In the genomic region with DNA sequence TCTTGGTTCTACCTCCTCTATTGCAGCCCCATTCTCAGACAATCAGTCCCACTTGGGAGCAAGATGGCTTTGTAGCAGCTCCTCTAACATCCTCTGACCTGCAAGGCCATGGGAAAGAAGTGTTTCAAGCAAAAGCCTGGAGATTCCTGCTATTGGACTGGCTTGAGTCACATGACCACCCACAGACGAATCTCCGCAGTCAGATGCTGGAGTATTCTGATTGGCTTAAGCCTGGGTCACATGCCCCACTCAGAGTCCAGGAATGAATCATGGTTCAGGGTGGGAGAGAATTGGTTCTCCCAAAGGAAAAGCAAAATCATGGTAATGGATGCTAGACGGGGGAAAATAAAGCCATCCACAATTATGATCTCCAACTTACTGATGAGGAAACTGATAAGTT, we compare ENCODE assay signal across 27 cellular contexts. TPM values are rescaled to one million over a fixed set of nuclear protein-coding genes. Genes with fewer than 3 reads are reported as not detected.
DNase-seq lines count a peak whose midpoint lies in the region; ATAC-seq, FAIRE-seq and TF ChIP-seq lines count a peak whose summit lies in the region.
"Had no signal": no experiment of that assay in that cellular context is flagged by ENCODE, and none has a peak within 500 bp of the region (broad histone marks: within the 10 kb centered on the region; RNA-seq: fewer than 3 reads in every experiment).

No MANE protein-coding gene starts in this region.

- H3K36me3 ChIP-seq in OCI-LY7 (ENCODE audit: insufficient read depth, low read length) (no peaks in the 10 kb centered on the region), PC-9 (ENCODE audit: low read depth) (no peaks in the 10 kb centered on the region)
- H3K36me3 ChIP-seq: heart left ventricle, vagina had no signal

- intact Hi-C loops in OCI-LY7 (cut with micrococcal nuclease; ENCODE audit: unreplicated experiment): no loop called here
- intact Hi-C loops in PC-9 (cut with micrococcal nuclease; ENCODE audit: unreplicated experiment): no loop called here

- H3K36me3 Mint-ChIP-seq in nephron progenitor cell (ENCODE audit: low read depth): no peaks in the 10 kb centered on the region
- H3K36me3 Mint-ChIP-seq: activated naive CD4-positive, alpha-beta T cell treated with anti-CD3 and anti-CD28 coated beads, Interleukin-2, amount 50 U/mL, for 72 hours; CD4-positive, alpha-beta memory T cell; immature natural killer cell had no signal

- H3K27me3 Mint-ChIP-seq in nephron progenitor cell (ENCODE audit: low read depth, poor library complexity): peaks cover 30% of the 10 kb centered on the region

- no peaks in the 10 kb centered on the region for H3K9me2 ChIP-seq in OCI-LY7 (ENCODE audit: insufficient read depth, low read length)
- no peaks in the 10 kb centered on the region for H3K9me2 ChIP-seq in PC-9 (ENCODE audit: insufficient read depth)

- H3K9me3 ChIP-seq in A549: 0 out of 3 replicates have a peak, but pooled peaks cover 1% of the 10 kb centered on the region
- no peaks in the 10 kb centered on the region for H3K9me3 ChIP-seq in OCI-LY7 (ENCODE audit: low read length)
- H3K9me3 ChIP-seq in PC-9 (ENCODE audit: insufficient read depth, low read depth): no peaks in the 10 kb centered on the region
- H3K9me3 ChIP-seq: heart left ventricle, vagina had no signal

- TF ChIP-seq EP300 in A549 (IDR thresholded peaks at IDR 0.05): no peak

- no peak overlapping the region for H3K4me3 Mint-ChIP-seq in nephron progenitor cell
- H3K4me3 Mint-ChIP-seq: activated T-helper 1 cell treated with anti-CD3 and anti-CD28 coated beads, Interleukin-12 subunit alpha, Interleukin-12 subunit beta, Interleukin-2, Interleukin-4 antibody, amounts not matched to agents 30 ng/mL and 10 ng/mL and 1 ng/mL, durations not matched to agents 14 hours and 24 hours and 36 hours; CD4-positive, alpha-beta memory T cell; immature natural killer cell had no signal

- H4K20me1 ChIP-seq in OCI-LY7 (ENCODE audit: insufficient read depth, low read length) (no peaks in the 10 kb centered on the region), PC-9 (ENCODE audit: insufficient read depth) (no peaks in the 10 kb centered on the region)

- no peak overlapping the region for H3K27ac Mint-ChIP-seq in nephron progenitor cell
- H3K27ac Mint-ChIP-seq: activated naive CD4-positive, alpha-beta T cell treated with anti-CD3 and anti-CD28 coated beads, Interleukin-2, amount 50 U/mL, for 72 hours; activated T-helper 1 cell treated with anti-CD3 and anti-CD28 coated beads, Interleukin-12 subunit alpha, Interleukin-12 subunit beta, Interleukin-2, Interleukin-4 antibody, amounts not matched to agents 30 ng/mL and 10 ng/mL and 1 ng/mL, durations not matched to agents 14 hours and 24 hours and 36 hours; CD4-positive, alpha-beta memory T cell; immature natural killer cell had no signal

- H2AFZ ChIP-seq in OCI-LY7 (ENCODE audit: low read length) (no peak overlapping the region), PC-9 (no peak overlapping the region)

- TF ChIP-seq RAD21 in A549 (conservative IDR thresholded peaks at IDR 0.05 in 1 of 2, IDR thresholded peaks at IDR 0.05 in 1 of 2): no peak

- DNase-seq in A549 (ENCODE audit: low read depth in 1 of 2, low spot score in 1 of 2) (peak; percentile 58 to 61), G401 (ENCODE audit: low spot score) (peak; percentile 20), OCI-LY7 (ENCODE audit: low spot score) (peak; percentile 3), cerebellar cortex (ENCODE audit: low spot score) (peak; percentile 49), nephron progenitor cell (no peak), NCI-H1436 (lab: John Stamatoyannopoulos, UW) (no peak), PC-9 (no peak)
- DNase-seq in stimulated activated CD4-positive, alpha-beta T cell treated with anti-CD3 and anti-CD28 coated beads, Interleukin-4, amount 100 ng/mL, for 4 hours: no peak
- DNase-seq: CD4-positive, alpha-beta memory T cell; DMS79 treated with DMSO at 0.1 percent for 48 hours; heart left ventricle; immature natural killer cell; MM.1S; NCI-H1694 treated with DMSO at 0.1 percent for 48 hours; NCI-H446 treated with DMSO at 0.1 percent for 48 hours; nucleus accumbens; stimulated activated CD8-positive, alpha-beta memory T cell treated with anti-CD3 and anti-CD28 coated beads, Interleukin-4, amount 100 ng/mL, for 48 hours; T-helper 9 cell had no signal

- peaks cover 63% of the 10 kb centered on the region for H3K27me3 ChIP-seq in PC-9 (ENCODE audit: insufficient read depth, low read depth)
- H3K27me3 ChIP-seq: vagina had no signal

- H3K4me2 ChIP-seq in A549 (no peak overlapping the region), OCI-LY7 (ENCODE audit: low read length) (no peak overlapping the region), PC-9 (no peak overlapping the region)

- in situ Hi-C loops in G401 (cut with HindIII; ENCODE audit: low sequenced_read_pairs): no loop called here

- CTCF ChIA-PET in A549 (lab: Yijun Ruan, JAX) (interaction anchor here (1.0 kb wide), 1 partner anchor 33 kb away, joined by 4 read pairs; no protein-coding TSS in a partner anchor), OCI-LY7 (lab: Charles Lee; ENCODE audit: unreplicated experiment) (no interaction called here), PC-9 (lab: Charles Lee) (no interaction called here)

- FAIRE-seq in A549 (lab: Jason Lieb, UNC): no peak
- FAIRE-seq: endometrium had no signal

- H3K4me3 ChIP-seq in A549 (no peak overlapping the region), OCI-LY7 (ENCODE audit: low read depth, low read length, poor library complexity, severe bottlenecking) (no peak overlapping the region), PC-9 (no peak overlapping the region)
- H3K4me3 ChIP-seq: heart left ventricle, vagina had no signal

- H3K79me2 ChIP-seq in OCI-LY7 (ENCODE audit: insufficient read depth, low read depth, low read length) (no peaks in the 10 kb centered on the region), PC-9 (ENCODE audit: low read depth) (no peaks in the 10 kb centered on the region)

- 54% methylated on average over 3 of the region's 3 CpGs for WGBS in A549 (ENCODE audit: missing lambda C conversion rate)

- no peaks in the 10 kb centered on the region for H3F3A ChIP-seq in PC-9 (ENCODE audit: insufficient read depth, low read depth)

- H3K4me1 ChIP-seq in A549 (no peaks in the 10 kb centered on the region), OCI-LY7 (ENCODE audit: insufficient read depth, low read length, poor library complexity, severe bottlenecking) (no peaks in the 10 kb centered on the region), PC-9 (replicated peaks; ENCODE audit: insufficient read depth) (no peaks in the 10 kb centered on the region)
- H3K4me1 ChIP-seq: vagina had no signal

- no peak overlapping the region for H3K27ac ChIP-seq in A549
- no peak overlapping the region for H3K27ac ChIP-seq in OCI-LY7 (ENCODE audit: low read depth, low read length, poor library complexity, severe bottlenecking)
- H3K27ac ChIP-seq in PC-9: no peak overlapping the region
- H3K27ac ChIP-seq: heart left ventricle, vagina had no signal

- BruUV-seq in OCI-LY7 (replicated peaks; lab: Mats Ljungman, UMichigan): no TSS peak
- BruUV-seq in PC-9 (replicated peaks; lab: Mats Ljungman, UMichigan): no TSS peak

- POLR2A ChIA-PET in A549 (lab: Yijun Ruan, JAX): no interaction called here
- POLR2A ChIA-PET in OCI-LY7 (lab: Charles Lee): interaction anchor here (0.5 kb wide), 1 partner anchor 891 kb away, joined by 3 read pairs; no protein-coding TSS in a partner anchor
- POLR2A ChIA-PET in PC-9 (lab: Charles Lee; ENCODE audit: unreplicated experiment): no interaction called here

- peaks cover 2% of the 10 kb centered on the region for H3K9me3 Mint-ChIP-seq in nephron progenitor cell
- H3K9me3 Mint-ChIP-seq: activated T-helper 1 cell treated with anti-CD3 and anti-CD28 coated beads, Interleukin-12 subunit alpha, Interleukin-12 subunit beta, Interleukin-2, Interleukin-4 antibody, amounts not matched to agents 30 ng/mL and 10 ng/mL and 1 ng/mL, durations not matched to agents 14 hours and 24 hours and 36 hours had no signal

- peaks cover 28% of the 10 kb centered on the region for H3K4me1 Mint-ChIP-seq in nephron progenitor cell
- H3K4me1 Mint-ChIP-seq: CD4-positive, alpha-beta memory T cell; immature natural killer cell had no signal

- TF ChIP-seq CTCF in A549 (IDR thresholded peaks at IDR 0.05): no peak
- TF ChIP-seq CTCF in OCI-LY7 (conservative IDR thresholded peaks at IDR 0.05; ENCODE audit: low read length): no peak
- TF ChIP-seq CTCF in nephron progenitor cell (IDR thresholded peaks at IDR 0.05): no peak
- no peak for TF ChIP-seq CTCF in PC-9 (conservative IDR thresholded peaks at IDR 0.05)

- no peak for TF ChIP-seq POLR2A in A549 (IDR thresholded peaks at IDR 0.05; ENCODE audit: low read length)

- ATAC-seq in A549: peak; percentile 41 to 86; a peak in 3 of 6 replicates
- ATAC-seq: activated CD4-positive, CD25-positive, alpha-beta regulatory T cell treated with anti-CD3 and anti-CD28 coated beads, Interleukin-2, amount 50 U/mL, for 24 hours; activated naive CD4-positive, alpha-beta T cell treated with anti-CD3 and anti-CD28 coated beads, Interleukin-2, amount 50 U/mL, for 72 hours; heart left ventricle had no signal

TF ChIP-seq in A549, 52 proteins besides CTCF, POLR2A, EP300 and RAD21:
- TF ChIP-seq, protein P1, sequence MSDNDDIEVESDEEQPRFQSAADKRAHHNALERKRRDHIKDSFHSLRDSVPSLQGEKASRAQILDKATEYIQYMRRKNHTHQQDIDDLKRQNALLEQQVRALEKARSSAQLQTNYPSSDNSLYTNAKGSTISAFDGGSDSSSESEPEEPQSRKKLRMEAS (IDR thresholded peaks at IDR 0.05): no peak
- TF ChIP-seq FOSB (CRISPR knock-in tag; IDR thresholded peaks at IDR 0.05): no peak
- no peak for TF ChIP-seq CEBPB (IDR thresholded peaks at IDR 0.05)
- TF ChIP-seq, protein P2, sequence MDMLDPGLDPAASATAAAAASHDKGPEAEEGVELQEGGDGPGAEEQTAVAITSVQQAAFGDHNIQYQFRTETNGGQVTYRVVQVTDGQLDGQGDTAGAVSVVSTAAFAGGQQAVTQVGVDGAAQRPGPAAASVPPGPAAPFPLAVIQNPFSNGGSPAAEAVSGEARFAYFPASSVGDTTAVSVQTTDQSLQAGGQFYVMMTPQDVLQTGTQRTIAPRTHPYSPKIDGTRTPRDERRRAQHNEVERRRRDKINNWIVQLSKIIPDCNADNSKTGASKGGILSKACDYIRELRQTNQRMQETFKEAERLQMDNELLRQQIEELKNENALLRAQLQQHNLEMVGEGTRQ (IDR thresholded peaks at IDR 0.05): peak; percentile 95

RNA-seq across cellular contexts. Expression of a gene that starts 22.6 kb away (rescaled TPM):
- polyA plus RNA-seq in A549 (2011; rRNA removed): 0.41 and 0.48 TPM in 2 replicates
- polyA plus RNA-seq in A549 (2012; cell fraction: cytosol; rRNA removed): 0.99 and 1.5 TPM in 2 replicates
- polyA plus RNA-seq in A549 (2012; cell fraction: nucleus; rRNA removed): 1.2 and 1.5 TPM in 2 replicates
- 0.56 to 0.98 TPM (median 0.57 TPM) in 3 replicates for polyA plus RNA-seq in A549 (2017; fragmentation: RNase III; extraction: RNeasy Plus Mini Kit Qiagen cat#74134 plus additional on column Dnase treatment)
- 0.37 and 0.49 TPM in 2 replicates for polyA minus RNA-seq in A549 (2011; rRNA and poly(A)+ RNA removed)
- total RNA-seq in G401 (2014; rRNA removed; shearing (Covaris generic)): 53.5 and 89.1 TPM in 2 replicates
- total RNA-seq in OCI-LY7 (2014; rRNA removed; shearing (Covaris generic)): not detected in 2 replicates
- not detected in 2 replicates for total RNA-seq in OCI-LY7 (2022)
- not detected in 2 replicates for total RNA-seq in PC-9 (2021)
- total RNA-seq: activated CD8-positive, alpha-beta memory T cell treated with anti-CD3 and anti-CD28 coated beads for 36 hours; activated naive CD4-positive, alpha-beta T cell treated with anti-CD3 and anti-CD28 coated beads, Interleukin-2, amount 50 U/mL, for 72 hours; activated T-helper 1 cell treated with anti-CD3 and anti-CD28 coated beads, Interleukin-12 subunit alpha, Interleukin-12 subunit beta, Interleukin-2, Interleukin-4 antibody, amounts not matched to agents 30 ng/mL and 10 ng/mL and 1 ng/mL, durations not matched to agents 14 hours and 24 hours and 36 hours; CD4-positive, alpha-beta memory T cell; HT-29; renal cortical epithelial cell; vagina had no signal
- polyA plus RNA-seq: AG04450; CD4-positive, alpha-beta memory T cell; immature natural killer cell had no signal

Comparison
In these comparisons a context has a peak if more than half of its experiments do, and no peak if none do; other contexts are left out.
1. DNase-seq: peak in A549 (2 of 2), G401 (single experiment), OCI-LY7 (single experiment) and cerebellar cortex (single experiment); none in nephron progenitor cell (single experiment), NCI-H1436 (single experiment), stimulated activated CD4-positive, alpha-beta T cell treated with anti-CD3 and anti-CD28 coated beads, Interleukin-4, amount 100 ng/mL, for 4 hours (0 of 2) and PC-9 (0 of 2).
2. RNA of a gene that starts 22.6 kb away (total RNA-seq): 53.5 to 89.1 TPM in G401; not detected in PC-9 and not detected in OCI-LY7; every median in the first group is over 10 times any median in the second.